Comparison of ENCODE assay signal across 8 cellular contexts in the genomic region with DNA sequence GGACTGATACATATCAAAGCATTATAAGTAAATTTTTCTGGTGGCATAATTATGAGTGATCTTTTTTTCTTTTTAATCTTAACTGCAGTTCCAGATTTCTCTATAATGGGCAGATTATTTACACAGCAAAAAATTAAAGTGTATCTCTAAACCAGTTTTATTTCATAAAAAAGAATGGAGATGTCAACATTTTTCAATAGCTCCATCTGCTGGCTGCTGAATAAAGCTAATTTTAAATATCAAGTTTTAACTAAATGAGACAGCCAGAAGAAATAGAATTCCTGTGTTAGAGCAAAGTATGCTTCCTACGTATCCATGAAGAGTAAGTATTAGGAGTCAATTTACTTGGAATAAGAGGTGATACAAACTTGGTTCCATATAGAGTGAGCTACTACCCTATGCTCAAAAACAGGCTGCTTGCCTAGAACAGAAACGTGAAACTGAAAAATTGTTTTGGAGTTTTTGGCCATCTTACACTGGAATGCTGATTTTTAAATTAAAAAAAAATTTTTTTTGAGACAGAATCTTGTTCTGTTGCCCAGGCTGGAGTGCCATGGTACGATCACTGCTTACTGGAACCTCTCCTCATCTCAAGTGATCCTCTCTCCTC. TPM values are rescaled to one million over a fixed set of nuclear protein-coding genes. Genes with fewer than 3 reads are reported as not detected.
DNase-seq lines count a peak whose midpoint lies in the region; ATAC-seq and TF ChIP-seq lines count a peak whose summit lies in the region.

No MANE protein-coding gene starts in this region.

- DNase-seq in CD14-positive monocyte (ENCODE audit: low spot score) (no peak), amniotic epithelial cell (ENCODE audit: low read depth) (peak; percentile 43), left kidney (ENCODE audit: low read depth, low spot score) (peak; percentile 46), COR-L47 (lab: John Stamatoyannopoulos, UW) (no peak), SHP77 treated with DMSO at 0.1 percent for 48 hours (lab: John Stamatoyannopoulos, UW) (no peak)
- DNase-seq in activated naive CD4-positive, alpha-beta T cell treated with anti-CD3 and anti-CD28 coated beads, Interleukin-2, amount 50 U/mL, for 72 hours (ENCODE audit: low spot score in 2 of 2) = no peak
- DNase-seq in stimulated activated CD4-positive, alpha-beta T cell treated with anti-CD3 and anti-CD28 coated beads, Interleukin-2, amount 100 ng/mL, for 48 hours = no peak

- peaks cover 9% of the 10 kb centered on the region for H3K4me1 Mint-ChIP-seq in CD14-positive monocyte

- H3K27ac Mint-ChIP-seq in CD14-positive monocyte = no peak overlapping the region
- H3K27ac Mint-ChIP-seq in activated naive CD4-positive, alpha-beta T cell treated with anti-CD3 and anti-CD28 coated beads, Interleukin-2, amount 50 U/mL, for 72 hours = no peak overlapping the region

- H3K36me3 Mint-ChIP-seq in CD14-positive monocyte = no peaks in the 10 kb centered on the region
- peaks cover 8 to 11% of the 10 kb centered on the region in 2 donors for H3K36me3 Mint-ChIP-seq in activated naive CD4-positive, alpha-beta T cell treated with anti-CD3 and anti-CD28 coated beads, Interleukin-2, amount 50 U/mL, for 72 hours

- no peak for TF ChIP-seq EP300 in Ishikawa (IDR thresholded peaks at IDR 0.05; ENCODE audit: borderline replicate concordance)

- H3K27me3 Mint-ChIP-seq in CD14-positive monocyte (ENCODE audit: low read depth in 3 of 3) = peaks cover 5 to 13% (median 7%) of the 10 kb centered on the region in 3 donors

- peak; percentile 41; the same call in 1 of the 2 replicates for TF ChIP-seq RAD21 in Ishikawa (IDR thresholded peaks at IDR 0.05; ENCODE audit: low read depth)

- ATAC-seq in activated naive CD4-positive, alpha-beta T cell treated with anti-CD3 and anti-CD28 coated beads, Interleukin-2, amount 50 U/mL, for 72 hours = no peak

- peak; percentile 73 for TF ChIP-seq CTCF in CD14-positive monocyte (IDR thresholded peaks at IDR 0.05)

- intact Hi-C loops in CD14-positive monocyte (cut with micrococcal nuclease) = loop anchor here (10.0 kb wide), 3 partner anchors 74 to 964 kb away; no protein-coding TSS in a partner anchor

- H3K4me3 Mint-ChIP-seq in CD14-positive monocyte = no peak overlapping the region

- peaks cover 9 to 25% (median 18%) of the 10 kb centered on the region in 7 donors for H3K9me3 Mint-ChIP-seq in CD14-positive monocyte
- H3K9me3 Mint-ChIP-seq in activated naive CD4-positive, alpha-beta T cell treated with anti-CD3 and anti-CD28 coated beads, Interleukin-2, amount 50 U/mL, for 72 hours = peaks cover 8 to 11% of the 10 kb centered on the region in 2 donors

TF ChIP-seq in Ishikawa, 13 proteins besides CTCF, POLR2A, EP300 and RAD21:
- no peak for TF ChIP-seq TCF12 (IDR thresholded peaks at IDR 0.05; ENCODE audit: low read depth)
TF ChIP-seq in Ishikawa: peak in this region for 0.

RNA-seq across cellular contexts. Expression of a gene that starts 5.0 kb away (rescaled TPM):
- polyA plus RNA-seq in CD14-positive monocyte = 10 to 100 TPM; 21.0 to 33.0 TPM
- total RNA-seq in activated naive CD4-positive, alpha-beta T cell treated with anti-CD3 and anti-CD28 coated beads, Interleukin-2, amount 50 U/mL, for 72 hours = 10 to 100 TPM; 53.1 to 62.9 TPM

RNA-seq across cellular contexts. Expression of a gene that starts 42.7 kb away (rescaled TPM):
- 100 to 1,000 TPM in 1 of 2 donors, 10 to 100 TPM in 1; 94.2 to 105 TPM for polyA plus RNA-seq in CD14-positive monocyte
- total RNA-seq in activated naive CD4-positive, alpha-beta T cell treated with anti-CD3 and anti-CD28 coated beads, Interleukin-2, amount 50 U/mL, for 72 hours = 100 to 1,000 TPM in 1 of 2 donors, 10 to 100 TPM in 1; 82.1 to 107 TPM

Comparison
In these comparisons a context has a peak if more than half of its experiments do, and no peak if none do; other contexts are left out.
1. DNase-seq: peak in amniotic epithelial cell (single experiment) and left kidney (single experiment); none in CD14-positive monocyte (single experiment), COR-L47 (single experiment), activated naive CD4-positive, alpha-beta T cell treated with anti-CD3 and anti-CD28 coated beads, Interleukin-2, amount 50 U/mL, for 72 hours (0 of 2), SHP77 treated with DMSO at 0.1 percent for 48 hours (single experiment) and stimulated activated CD4-positive, alpha-beta T cell treated with anti-CD3 and anti-CD28 coated beads, Interleukin-2, amount 100 ng/mL, for 48 hours (0 of 2).